In the genomic region with DNA sequence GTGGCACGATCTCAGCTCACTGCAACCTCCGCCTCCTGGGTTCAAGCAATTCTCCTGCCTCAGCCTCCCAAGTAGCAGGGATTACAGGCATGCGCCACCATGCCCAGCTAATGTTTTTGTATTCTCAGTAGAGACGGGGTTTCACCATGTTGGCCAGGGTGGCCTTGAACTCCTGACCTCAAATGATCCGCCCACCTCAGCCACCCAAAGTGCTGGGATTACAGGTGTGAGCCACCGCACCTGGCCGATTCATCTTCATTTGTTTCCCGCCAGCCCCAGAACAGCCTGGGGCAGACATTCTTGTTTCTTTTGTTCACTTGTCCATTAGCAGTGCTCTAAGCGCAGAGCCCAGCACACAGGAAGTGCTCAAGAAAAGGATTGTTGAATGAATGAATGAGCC, we compare ENCODE assay signal across 4 cellular contexts. TPM values are rescaled to one million over a fixed set of nuclear protein-coding genes. Genes with fewer than 3 reads are reported as not detected.
DNase-seq lines count a peak whose midpoint lies in the region; ATAC-seq, FAIRE-seq and TF ChIP-seq lines count a peak whose summit lies in the region.
"Not testable (repeated sequence)": the region's sequence is repeated elsewhere in the genome, so short reads cannot be mapped to it uniquely, and the experiment has no call there.

No MANE protein-coding gene starts in this region.

- not testable (repeated sequence) for H3K27ac Mint-ChIP-seq in Calu3 (ENCODE audit: unreplicated experiment); activated CD4-positive, alpha-beta T cell treated with anti-CD3 and anti-CD28 coated beads for 36 hours; nephron

- not testable (repeated sequence) for H3K9ac ChIP-seq in GM12878 (ENCODE audit: control insufficient read depth, insufficient read depth, low read length)

- H3K9me3 ChIP-seq in GM12878 (replicated peaks; ENCODE audit: control insufficient read depth, insufficient read depth, low read length): not testable (repeated sequence)

- H3K4me3 ChIP-seq in GM12878: 0 out of 2 replicates have a peak overlapping the region, but pooled peaks have one; percentile 2

- H3K27me3 ChIP-seq in GM12878 (replicated peaks in 1 of 2; ENCODE audit: control insufficient read depth in 2 of 2, insufficient read depth in 2 of 2, low read length in 1 of 2): not testable (repeated sequence)

- not testable (repeated sequence) for H3K27ac ChIP-seq in GM12878 (ENCODE audit: control insufficient read depth, insufficient read depth)

- TF ChIP-seq EP300 in GM12878 (IDR thresholded peaks at IDR 0.05; ENCODE audit: borderline replicate concordance in 1 of 2, control insufficient read depth in 1 of 2, low read depth in 2 of 2, low read length in 2 of 2): not testable (repeated sequence)

- not testable (repeated sequence) for H3K79me2 ChIP-seq in GM12878 (ENCODE audit: control insufficient read depth, insufficient read depth, low read length)

- not testable (repeated sequence) for TF ChIP-seq CTCF in Calu3 (IDR thresholded peaks at IDR 0.05; ENCODE audit: unreplicated experiment); GM12878 (IDR thresholded peaks at IDR 0.05 in 2 of 3, conservative IDR thresholded peaks at IDR 0.05 in 1 of 3; ENCODE audit: control insufficient read depth in 2 of 3, extremely low read depth in 1 of 3, insufficient read depth in 1 of 3, low read depth in 3 of 3, low read length in 3 of 3); nephron (IDR thresholded peaks at IDR 0.05; ENCODE audit: unreplicated experiment in 3 of 3)

- not testable (repeated sequence) for DNase-seq in Calu3; activated CD4-positive, alpha-beta T cell treated with anti-CD3 and anti-CD28 coated beads for 36 hours; GM12878 (ENCODE audit: low read depth, low spot score)

- peaks cover 33% of the 10 kb centered on the region for H3K36me3 Mint-ChIP-seq in Calu3 (ENCODE audit: insufficient read depth, unreplicated experiment)
- not testable (repeated sequence) for H3K36me3 Mint-ChIP-seq in activated CD4-positive, alpha-beta T cell treated with anti-CD3 and anti-CD28 coated beads for 36 hours (ENCODE audit: low read depth); nephron (ENCODE audit: low read depth)

- not testable (repeated sequence) for H2AFZ ChIP-seq in GM12878 (ENCODE audit: control insufficient read depth, low read depth, low read length)

- WGBS in GM12878 (ENCODE audit: insufficient coverage, insufficient replicate concordance, low lambda C conversion rate, missing lambda C conversion rate): 88% methylated on average over 8 of the region's 9 CpGs

- SMC1A ChIA-PET in GM12878 (lab: Charles Lee; ENCODE audit: uncharacterized antibody, unreplicated experiment): not testable (repeated sequence)

- intact Hi-C loops in Calu3 (cut with micrococcal nuclease; ENCODE audit: unreplicated experiment); GM12878 (cut with micrococcal nuclease; ENCODE audit: unreplicated experiment): not testable (repeated sequence)
- intact Hi-C loops in activated CD4-positive, alpha-beta T cell treated with anti-CD3 and anti-CD28 coated beads for 36 hours (cut with DNase I, micrococcal nuclease): loop anchor here in 1 of 2 experiments (5.0 kb wide), 1 partner anchor 35 kb away; no protein-coding TSS in a partner anchor

- BruUV-seq in Calu3 (replicated peaks; lab: Mats Ljungman, UMichigan); GM12878 (replicated peaks; lab: Mats Ljungman, UMichigan): not testable (repeated sequence)

- H3K4me1 Mint-ChIP-seq in Calu3 (ENCODE audit: low read depth, unreplicated experiment); activated CD4-positive, alpha-beta T cell treated with anti-CD3 and anti-CD28 coated beads for 36 hours: not testable (repeated sequence)
- H3K4me1 Mint-ChIP-seq in nephron: peaks cover 11% of the 10 kb centered on the region

- in situ Hi-C loops in GM12878 (cut with MboI): not testable (repeated sequence)

- CTCF ChIA-PET in Calu3 (lab: Charles Lee); activated CD4-positive, alpha-beta T cell treated with anti-CD3 and anti-CD28 coated beads for 36 hours (lab: Charles Lee): not testable (repeated sequence)
- CTCF ChIA-PET in GM12878 (lab: Yijun Ruan, JAX): interaction anchor here (0.8 to 1.0 kb wide), 2 partner anchors 26 to 32 kb away, joined by 3 to 4 read pairs; no protein-coding TSS in a partner anchor

- POLR2A ChIA-PET in activated CD4-positive, alpha-beta T cell treated with anti-CD3 and anti-CD28 coated beads for 36 hours (lab: Charles Lee): not testable (repeated sequence)
- POLR2A ChIA-PET in GM12878 (lab: Charles Lee): interaction anchor here (0.6 to 0.8 kb wide), 2 partner anchors 14 to 61 kb away, joined by 3 read pairs; partner anchors contain the start of gene REEP6

- H3K4me2 ChIP-seq in GM12878 (ENCODE audit: control insufficient read depth, insufficient read depth): not testable (repeated sequence)

- FAIRE-seq in GM12878 (lab: Jason Lieb, UNC): not testable (repeated sequence)

- H3K4me3 Mint-ChIP-seq in Calu3 (ENCODE audit: low read depth, unreplicated experiment) (peak overlapping the region; percentile 91), nephron (peak overlapping the region; percentile 56 to 77 (median 73))
- H3K4me3 Mint-ChIP-seq in activated CD4-positive, alpha-beta T cell treated with anti-CD3 and anti-CD28 coated beads for 36 hours: peak overlapping the region; percentile 96

- TF ChIP-seq POLR2A in GM12878 (IDR thresholded peaks at IDR 0.05; ENCODE audit: low read depth, low read length): not testable (repeated sequence)

- not testable (repeated sequence) for TF ChIP-seq RAD21 in GM12878 (IDR thresholded peaks at IDR 0.05; ENCODE audit: insufficient read depth, low read depth, low read length)

- H3K27me3 Mint-ChIP-seq in Calu3 (ENCODE audit: unreplicated experiment) (peaks cover 15% of the 10 kb centered on the region), nephron (ENCODE audit: low read depth) (peaks cover 35% of the 10 kb centered on the region)
- H3K27me3 Mint-ChIP-seq in activated CD4-positive, alpha-beta T cell treated with anti-CD3 and anti-CD28 coated beads for 36 hours: not testable (repeated sequence)

- not testable (repeated sequence) for H3K4me1 ChIP-seq in GM12878 (ENCODE audit: control insufficient read depth, insufficient read depth, low read length)

- not testable (repeated sequence) for ATAC-seq in activated CD4-positive, alpha-beta T cell treated with anti-CD3 and anti-CD28 coated beads for 36 hours; GM12878

- not testable (repeated sequence) for H3K36me3 ChIP-seq in GM12878 (ENCODE audit: control insufficient read depth in 2 of 2, insufficient read depth in 2 of 2, low read length in 1 of 2)

- H3K9me3 Mint-ChIP-seq in Calu3 (ENCODE audit: low read depth, unreplicated experiment); activated CD4-positive, alpha-beta T cell treated with anti-CD3 and anti-CD28 coated beads for 36 hours (ENCODE audit: low read depth); nephron: not testable (repeated sequence)

- H4K20me1 ChIP-seq in GM12878 (ENCODE audit: control insufficient read depth, insufficient read depth): not testable (repeated sequence)

- RAD21 ChIA-PET in GM12878 (lab: Charles Lee; ENCODE audit: unreplicated experiment): not testable (repeated sequence)

RNA-seq across cellular contexts. Expression of gene C19orf25, which starts 2.0 kb away (rescaled TPM):
- total RNA-seq in Calu3 (2022): 33.7 and 33.8 TPM in 2 replicates
- 10 to 100 TPM; 19.9 to 26.9 TPM for total RNA-seq in activated CD4-positive, alpha-beta T cell treated with anti-CD3 and anti-CD28 coated beads for 36 hours
- 69.0 and 71.0 TPM in 2 replicates for total RNA-seq in GM12878 (2013; cell fraction: nucleolus; rRNA removed)
- total RNA-seq in GM12878 (2014; rRNA removed): 36.3 and 38.3 TPM in 2 replicates
- 11.7 and 14.8 TPM in 2 replicates for total RNA-seq in GM12878 (2014; rRNA removed; fragmentation: Illumina TruSeq; extraction: Trizol)
- total RNA-seq in GM12878 (2021): 36.5 and 37.5 TPM in 2 replicates
- 4.5 TPM for polyA plus RNA-seq in GM12878 (2011; ENCODE audit: low read depth)
- polyA plus RNA-seq in GM12878 (2011; rRNA removed): 6.3 and 13.6 TPM in 2 replicates
- 26.6 and 50.8 TPM in 2 replicates for polyA plus RNA-seq in GM12878 (2011; cell fraction: cytosol; rRNA removed)
- 37.5 and 49.9 TPM in 2 replicates for polyA plus RNA-seq in GM12878 (2011; cell fraction: nucleus; rRNA removed)
- 18.6 and 22.1 TPM in 2 replicates for polyA plus RNA-seq in GM12878 (2012)
- polyA plus RNA-seq in GM12878 (2014; fragmentation: Illumina TruSeq; extraction: Trizol): 4.2 and 13.2 TPM in 2 replicates
- polyA plus RNA-seq in GM12878 (2014; fragmentation: Nextera tagmentation; extraction: Ambion mirVana): 1 to 10 TPM; 1.2 to 3.9 TPM
- 42.5 and 52.5 TPM in 2 replicates for polyA plus RNA-seq in GM12878 (2014; rRNA removed)
- polyA plus RNA-seq in GM12878 (2016; fragmentation: Nextera tagmentation; extraction: Ambion mirVana): 10 to 100 TPM; 60.9 to 67.0 TPM
- 4.5 and 13.9 TPM in 2 replicates for polyA minus RNA-seq in GM12878 (2011; rRNA and poly(A)+ RNA removed)
- polyA minus RNA-seq in GM12878 (2011; cell fraction: cytosol; rRNA and poly(A)+ RNA removed): 8.7 and 11.5 TPM in 2 replicates
- polyA minus RNA-seq in GM12878 (2011; cell fraction: nucleus; rRNA and poly(A)+ RNA removed): 11.2 and 27.7 TPM in 2 replicates

RNA-seq across cellular contexts. Expression of gene PCSK4, which starts 13.1 kb away (rescaled TPM):
- 4.5 and 5.5 TPM in 2 replicates for total RNA-seq in Calu3 (2022)
- 1 to 10 TPM; 1.8 to 3.9 TPM for total RNA-seq in activated CD4-positive, alpha-beta T cell treated with anti-CD3 and anti-CD28 coated beads for 36 hours
- 3.5 and 4.7 TPM in 2 replicates for total RNA-seq in GM12878 (2013; cell fraction: nucleolus; rRNA removed)
- 0.40 and 0.60 TPM in 2 replicates for total RNA-seq in GM12878 (2014; rRNA removed)
- 0.27 TPM in 1 of 2 replicates, not detected in the other for total RNA-seq in GM12878 (2014; rRNA removed; fragmentation: Illumina TruSeq; extraction: Trizol)
- total RNA-seq in GM12878 (2021): 0.90 and 0.95 TPM in 2 replicates
- 0.26 TPM for polyA plus RNA-seq in GM12878 (2011; ENCODE audit: low read depth)
- 0.12 and 0.35 TPM in 2 replicates for polyA plus RNA-seq in GM12878 (2011; rRNA removed)
- polyA plus RNA-seq in GM12878 (2011; cell fraction: cytosol; rRNA removed): 0.28 and 0.38 TPM in 2 replicates
- polyA plus RNA-seq in GM12878 (2011; cell fraction: nucleus; rRNA removed): 8.8 and 9.8 TPM in 2 replicates
- 4.1 and 4.7 TPM in 2 replicates for polyA plus RNA-seq in GM12878 (2012)
- polyA plus RNA-seq in GM12878 (2014; fragmentation: Illumina TruSeq; extraction: Trizol): not detected in 2 replicates
- polyA plus RNA-seq in GM12878 (2014; fragmentation: Nextera tagmentation; extraction: Ambion mirVana): not detected
- polyA plus RNA-seq in GM12878 (2014; rRNA removed): 0.99 and 1.6 TPM in 2 replicates
- polyA plus RNA-seq in GM12878 (2016; fragmentation: Nextera tagmentation; extraction: Ambion mirVana): under 1 TPM; 0.32 to 0.57 TPM
- 0.59 and 0.67 TPM in 2 replicates for polyA minus RNA-seq in GM12878 (2011; rRNA and poly(A)+ RNA removed)
- polyA minus RNA-seq in GM12878 (2011; cell fraction: cytosol; rRNA and poly(A)+ RNA removed): not detected in 2 replicates
- 1.7 and 2.0 TPM in 2 replicates for polyA minus RNA-seq in GM12878 (2011; cell fraction: nucleus; rRNA and poly(A)+ RNA removed)

RNA-seq across cellular contexts. Expression of gene REEP6, which starts 13.9 kb away (rescaled TPM):
- 13.9 and 16.2 TPM in 2 replicates for total RNA-seq in Calu3 (2022)
- total RNA-seq in activated CD4-positive, alpha-beta T cell treated with anti-CD3 and anti-CD28 coated beads for 36 hours: 1 to 10 TPM; 2.1 to 2.7 TPM
- total RNA-seq in GM12878 (2013; cell fraction: nucleolus; rRNA removed): 0.27 TPM in 1 of 2 replicates, not detected in the other
- total RNA-seq in GM12878 (2014; rRNA removed): 0.27 and 0.45 TPM in 2 replicates
- total RNA-seq in GM12878 (2014; rRNA removed; fragmentation: Illumina TruSeq; extraction: Trizol): 0.13 TPM in 1 of 2 replicates, not detected in the other
- total RNA-seq in GM12878 (2021): 0.53 and 0.69 TPM in 2 replicates
- polyA plus RNA-seq in GM12878 (2011; ENCODE audit: low read depth): not detected
- 0.08 TPM in 1 of 2 replicates, not detected in the other for polyA plus RNA-seq in GM12878 (2011; rRNA removed)
- polyA plus RNA-seq in GM12878 (2011; cell fraction: cytosol; rRNA removed): 0.18 and 0.36 TPM in 2 replicates
- polyA plus RNA-seq in GM12878 (2011; cell fraction: nucleus; rRNA removed): 0.24 and 0.28 TPM in 2 replicates
- polyA plus RNA-seq in GM12878 (2012): 0.32 and 0.58 TPM in 2 replicates
- polyA plus RNA-seq in GM12878 (2014; fragmentation: Illumina TruSeq; extraction: Trizol): 0.06 TPM in 1 of 2 replicates, not detected in the other
- polyA plus RNA-seq in GM12878 (2014; fragmentation: Nextera tagmentation; extraction: Ambion mirVana): not detected
- polyA plus RNA-seq in GM12878 (2014; rRNA removed): 0.32 and 0.57 TPM in 2 replicates
- 1 to 10 TPM in 1 of 2 experiments, under 1 TPM in 1; 0.60 to 1.1 TPM for polyA plus RNA-seq in GM12878 (2016; fragmentation: Nextera tagmentation; extraction: Ambion mirVana)
- not detected in 2 replicates for polyA minus RNA-seq in GM12878 (2011; rRNA and poly(A)+ RNA removed)
- polyA minus RNA-seq in GM12878 (2011; cell fraction: cytosol; rRNA and poly(A)+ RNA removed): not detected in 2 replicates
- polyA minus RNA-seq in GM12878 (2011; cell fraction: nucleus; rRNA and poly(A)+ RNA removed): not detected in 2 replicates

RNA-seq across cellular contexts. Expression of gene APC2, which starts 27.1 kb away (rescaled TPM):
- 0.12 and 0.44 TPM in 2 replicates for total RNA-seq in Calu3 (2022)
- total RNA-seq in activated CD4-positive, alpha-beta T cell treated with anti-CD3 and anti-CD28 coated beads for 36 hours: under 1 TPM; 0.09 to 0.14 TPM
- total RNA-seq in GM12878 (2013; cell fraction: nucleolus; rRNA removed): 0.34 and 0.46 TPM in 2 replicates
- total RNA-seq in GM12878 (2014; rRNA removed): under 0.01 and 0.11 TPM in 2 replicates
- total RNA-seq in GM12878 (2014; rRNA removed; fragmentation: Illumina TruSeq; extraction: Trizol): 0.05 TPM in 1 of 2 replicates, not detected in the other
- total RNA-seq in GM12878 (2021): 0.08 and 0.26 TPM in 2 replicates
- 0.31 TPM for polyA plus RNA-seq in GM12878 (2011; ENCODE audit: low read depth)
- not detected in 2 replicates for polyA plus RNA-seq in GM12878 (2011; rRNA removed)
- 0.03 TPM in 1 of 2 replicates, not detected in the other for polyA plus RNA-seq in GM12878 (2011; cell fraction: cytosol; rRNA removed)
- polyA plus RNA-seq in GM12878 (2011; cell fraction: nucleus; rRNA removed): 0.18 and 0.38 TPM in 2 replicates
- 0.27 and 0.43 TPM in 2 replicates for polyA plus RNA-seq in GM12878 (2012)
- polyA plus RNA-seq in GM12878 (2014; fragmentation: Illumina TruSeq; extraction: Trizol): not detected in 2 replicates
- under 1 TPM in 1 of 2 experiments, not detected in 1; 0.02 TPM for polyA plus RNA-seq in GM12878 (2014; fragmentation: Nextera tagmentation; extraction: Ambion mirVana)
- polyA plus RNA-seq in GM12878 (2014; rRNA removed): 0.16 and 0.73 TPM in 2 replicates
- under 1 TPM in 1 of 2 experiments, not detected in 1; 0.04 TPM for polyA plus RNA-seq in GM12878 (2016; fragmentation: Nextera tagmentation; extraction: Ambion mirVana)
- polyA minus RNA-seq in GM12878 (2011; rRNA and poly(A)+ RNA removed): 0.05 TPM in 1 of 2 replicates, not detected in the other
- polyA minus RNA-seq in GM12878 (2011; cell fraction: cytosol; rRNA and poly(A)+ RNA removed): not detected in 2 replicates
- polyA minus RNA-seq in GM12878 (2011; cell fraction: nucleus; rRNA and poly(A)+ RNA removed): 0.12 and 0.38 TPM in 2 replicates

RNA-seq across cellular contexts. Expression of gene ADAMTSL5, which starts 35.8 kb away (rescaled TPM):
- total RNA-seq in Calu3 (2022): 9.5 and 9.6 TPM in 2 replicates
- total RNA-seq in activated CD4-positive, alpha-beta T cell treated with anti-CD3 and anti-CD28 coated beads for 36 hours: 1 to 10 TPM; 2.5 to 3.8 TPM
- not detected in 2 replicates for total RNA-seq in GM12878 (2013; cell fraction: nucleolus; rRNA removed)
- total RNA-seq in GM12878 (2014; rRNA removed): 0.17 TPM in 1 of 2 replicates, not detected in the other
- total RNA-seq in GM12878 (2014; rRNA removed; fragmentation: Illumina TruSeq; extraction: Trizol): not detected in 2 replicates
- 0.40 and 0.51 TPM in 2 replicates for total RNA-seq in GM12878 (2021)
- 0.08 TPM for polyA plus RNA-seq in GM12878 (2011; ENCODE audit: low read depth)
- polyA plus RNA-seq in GM12878 (2011; rRNA removed): 0.04 TPM in 1 of 2 replicates, not detected in the other
- 0.07 and 0.32 TPM in 2 replicates for polyA plus RNA-seq in GM12878 (2011; cell fraction: cytosol; rRNA removed)
- 0.37 and 0.40 TPM in 2 replicates for polyA plus RNA-seq in GM12878 (2011; cell fraction: nucleus; rRNA removed)
- polyA plus RNA-seq in GM12878 (2012): 0.11 and 0.19 TPM in 2 replicates
- 0.04 TPM in 1 of 2 replicates, not detected in the other for polyA plus RNA-seq in GM12878 (2014; fragmentation: Illumina TruSeq; extraction: Trizol)
- not detected for polyA plus RNA-seq in GM12878 (2014; fragmentation: Nextera tagmentation; extraction: Ambion mirVana)
- 0.09 and 0.47 TPM in 2 replicates for polyA plus RNA-seq in GM12878 (2014; rRNA removed)
- under 1 TPM in 1 of 2 experiments, not detected in 1; 0.83 TPM for polyA plus RNA-seq in GM12878 (2016; fragmentation: Nextera tagmentation; extraction: Ambion mirVana)
- 0.07 TPM in 1 of 2 replicates, not detected in the other for polyA minus RNA-seq in GM12878 (2011; rRNA and poly(A)+ RNA removed)
- not detected in 2 replicates for polyA minus RNA-seq in GM12878 (2011; cell fraction: cytosol; rRNA and poly(A)+ RNA removed)
- polyA minus RNA-seq in GM12878 (2011; cell fraction: nucleus; rRNA and poly(A)+ RNA removed): not detected in 2 replicates
